Comparison of ENCODE assay signal across 3 cellular contexts in genomic region chr3:19105826-19106225, GRCh38.
TF ChIP-seq lines count a peak whose summit lies in the region.

No MANE protein-coding gene starts in this region.

TF ChIP-seq in IMR-90, 13 proteins besides CTCF, POLR2A, EP300 and RAD21 (continued from another document):
- no peak for TF ChIP-seq MAZ (IDR thresholded peaks at IDR 0.05; ENCODE audit: borderline replicate concordance, low read depth, low read length)

TF ChIP-seq in K562, 482 proteins besides CTCF, POLR2A, EP300 and RAD21 (continued from another document):
- TF ChIP-seq RFX7 (CRISPR knock-in tag; IDR thresholded peaks at IDR 0.05) (no peak), ZKSCAN8 (CRISPR knock-in tag; IDR thresholded peaks at IDR 0.05) (no peak), CSDE1 (IDR thresholded peaks at IDR 0.05) (no peak), CEBPG (CRISPR knock-in tag; IDR thresholded peaks at IDR 0.05) (no peak), CEBPG (tag; conservative IDR thresholded peaks at IDR 0.05 in 1 of 2, IDR thresholded peaks at IDR 0.05 in 1 of 2) (peak; percentile 24 to 93; a peak in 3 of 4 replicates), ELK3 (CRISPR knock-in tag; IDR thresholded peaks at IDR 0.05) (no peak), NFIC (IDR thresholded peaks at IDR 0.05) (no peak), RBM17 (IDR thresholded peaks at IDR 0.05; ENCODE audit: borderline replicate concordance, low read depth, low read length) (no peak), PTBP1 (IDR thresholded peaks at IDR 0.05; ENCODE audit: low read depth, low read length) (no peak), ZNF384 (IDR thresholded peaks at IDR 0.05; ENCODE audit: low read depth, low read length) (no peak), ZNF217 (CRISPR knock-in tag; IDR thresholded peaks at IDR 0.05) (no peak), E2F1 (CRISPR knock-in tag; IDR thresholded peaks at IDR 0.05) (no peak), FOXM1 (IDR thresholded peaks at IDR 0.05; ENCODE audit: low read depth) (no peak), FOXM1 (CRISPR knock-in tag; IDR thresholded peaks at IDR 0.05; ENCODE audit: low read depth) (no peak)

TF ChIP-seq in GM12891, 5 proteins besides CTCF, POLR2A, EP300 and RAD21 (continued from another document):
- TF ChIP-seq POLR2AphosphoS5 (IDR thresholded peaks at IDR 0.05; ENCODE audit: low read depth, low read length), result no peak
- no peak for TF ChIP-seq TAF1 (IDR thresholded peaks at IDR 0.05; ENCODE audit: low read depth, low read length)
- no peak for TF ChIP-seq POU2F2 (IDR thresholded peaks at IDR 0.05; ENCODE audit: low read depth, low read length)
- no peak for TF ChIP-seq PAX5 (IDR thresholded peaks at IDR 0.05; ENCODE audit: insufficient read depth, low read length, severe bottlenecking)
